Comparison of ENCODE assay signal across 12 cellular contexts in genomic region chr14:60051690-60052324, GRCh38. TPM values are rescaled to one million over a fixed set of nuclear protein-coding genes. Genes with fewer than 3 reads are reported as not detected.
DNase-seq lines count a peak whose midpoint lies in the region; ATAC-seq and TF ChIP-seq lines count a peak whose summit lies in the region.
"Had no signal": no experiment of that assay in that cellular context is flagged by ENCODE, and none has a peak within 500 bp of the region (broad histone marks: within the 10 kb centered on the region; RNA-seq: fewer than 3 reads in every experiment).

No MANE protein-coding gene starts in this region.

- peaks cover 5% of the 10 kb centered on the region for H3K27me3 Mint-ChIP-seq in activated CD4-positive, alpha-beta memory T cell treated with anti-CD3 and anti-CD28 coated beads for 36 hours
- H3K27me3 Mint-ChIP-seq in activated CD4-positive, alpha-beta memory T cell treated with anti-CD3 and anti-CD28 coated beads, Interleukin-2, amount 10 ng/mL, durations not matched to agents 7 days and 5 days = peaks cover 12% of the 10 kb centered on the region

- H3K27ac ChIP-seq in mammary epithelial cell (ENCODE audit: insufficient read depth, low read depth, low read length) = no peak overlapping the region
- H3K27ac ChIP-seq: neutrophil, RWPE1 had no signal

- no TSS peak for BruUV-seq in mammary epithelial cell (replicated peaks; lab: Mats Ljungman, UMichigan)

- no peaks in the 10 kb centered on the region for H3K9me3 ChIP-seq in mammary epithelial cell (replicated peaks; ENCODE audit: insufficient read depth, low read length)
- H3K9me3 ChIP-seq: MG63, neutrophil had no signal

- no peaks in the 10 kb centered on the region for H3K4me1 ChIP-seq in mammary epithelial cell (ENCODE audit: insufficient read depth, low read length)

- H3K4me3 ChIP-seq in Jurkat, Clone E6-1 (ENCODE audit: low read length) = no peak overlapping the region
- H3K4me3 ChIP-seq in cardiac fibroblast (replicated peaks in 1 of 2; ENCODE audit: low read depth in 2 of 2, low read length in 2 of 2) (no peak overlapping the region), skeletal muscle cell (ENCODE audit: low read depth, low read length) (peak overlapping the region; percentile 16), mammary epithelial cell (replicated peaks in 1 of 3; ENCODE audit: insufficient read depth in 1 of 3, low read depth in 2 of 3, low read length in 3 of 3) (no peak overlapping the region)
- H3K4me3 ChIP-seq: MG63 had no signal

- no peaks in the 10 kb centered on the region for H3K36me3 ChIP-seq in mammary epithelial cell (ENCODE audit: insufficient read depth, low read length)
- H3K36me3 ChIP-seq: MG63, neutrophil had no signal

- no peak overlapping the region for H3K9ac ChIP-seq in mammary epithelial cell (ENCODE audit: insufficient read depth, low read length)

- H3K4me1 Mint-ChIP-seq in activated CD4-positive, alpha-beta memory T cell treated with anti-CD3 and anti-CD28 coated beads for 36 hours (ENCODE audit: low read depth) = peaks cover 18% of the 10 kb centered on the region
- peaks cover 7% of the 10 kb centered on the region for H3K4me1 Mint-ChIP-seq in activated CD4-positive, alpha-beta memory T cell treated with anti-CD3 and anti-CD28 coated beads, Interleukin-2, amount 10 ng/mL, durations not matched to agents 7 days and 5 days

- H3K4me2 ChIP-seq in mammary epithelial cell (ENCODE audit: insufficient read depth, low read depth, low read length) = no peak overlapping the region

- dilution Hi-C loops in mammary epithelial cell (cut with HindIII; ENCODE audit: low sequenced_read_pairs) = no loop called here

- no peak for ATAC-seq in GM18870 (IDR thresholded peaks at IDR 0.05; ENCODE audit: unreplicated experiment)
- ATAC-seq: stimulated activated memory B cell treated with anti-CD40 and anti-IgM and Interleukin-4, amounts not matched to agents 10 μg/mL and 1 μg/mL and 100 μg/mL, for 72 hours had no signal

- TF ChIP-seq CTCF in cardiac fibroblast (IDR thresholded peaks at IDR 0.05; ENCODE audit: low read depth, low read length) = no peak
- TF ChIP-seq CTCF in mammary epithelial cell (conservative IDR thresholded peaks at IDR 0.05 in 1 of 2, IDR thresholded peaks at IDR 0.05 in 1 of 2; ENCODE audit: extremely low read depth in 1 of 2, insufficient read depth in 1 of 2, low read depth in 1 of 2, low read length in 2 of 2) = no peak

- H4K20me1 ChIP-seq in mammary epithelial cell (ENCODE audit: insufficient read depth, low read length) = no peaks in the 10 kb centered on the region

- H3K79me2 ChIP-seq in mammary epithelial cell (ENCODE audit: insufficient read depth, low read length) = no peaks in the 10 kb centered on the region

- no peaks in the 10 kb centered on the region for H3K36me3 Mint-ChIP-seq in activated CD4-positive, alpha-beta memory T cell treated with anti-CD3 and anti-CD28 coated beads for 36 hours
- no peaks in the 10 kb centered on the region for H3K36me3 Mint-ChIP-seq in activated CD4-positive, alpha-beta memory T cell treated with anti-CD3 and anti-CD28 coated beads, Interleukin-2, amount 10 ng/mL, durations not matched to agents 7 days and 5 days (ENCODE audit: low read depth)
- H3K36me3 Mint-ChIP-seq: stimulated activated memory B cell treated with anti-CD40 and anti-IgM and Interleukin-4, amounts not matched to agents 10 μg/mL and 1 μg/mL and 100 μg/mL, for 72 hours had no signal

- intact Hi-C loops in activated CD4-positive, alpha-beta memory T cell treated with anti-CD3 and anti-CD28 coated beads for 36 hours (cut with micrococcal nuclease) = no loop called here
- intact Hi-C loops in mammary epithelial cell (cut with micrococcal nuclease) = loop anchor here (10.0 kb wide), 1 partner anchor 417 kb away; no protein-coding TSS in a partner anchor

- H3K9me3 Mint-ChIP-seq in activated CD4-positive, alpha-beta memory T cell treated with anti-CD3 and anti-CD28 coated beads for 36 hours = no peaks in the 10 kb centered on the region
- H3K9me3 Mint-ChIP-seq in activated CD4-positive, alpha-beta memory T cell treated with anti-CD3 and anti-CD28 coated beads, Interleukin-2, amount 10 ng/mL, durations not matched to agents 7 days and 5 days = no peaks in the 10 kb centered on the region
- H3K9me3 Mint-ChIP-seq: stimulated activated memory B cell treated with anti-CD40 and anti-IgM and Interleukin-4, amounts not matched to agents 10 μg/mL and 1 μg/mL and 100 μg/mL, for 72 hours had no signal

- no peak overlapping the region for H3K4me3 Mint-ChIP-seq in activated CD4-positive, alpha-beta memory T cell treated with anti-CD3 and anti-CD28 coated beads for 36 hours
- H3K4me3 Mint-ChIP-seq in activated CD4-positive, alpha-beta memory T cell treated with anti-CD3 and anti-CD28 coated beads, Interleukin-2, amount 10 ng/mL, durations not matched to agents 7 days and 5 days = no peak overlapping the region
- H3K4me3 Mint-ChIP-seq: stimulated activated memory B cell treated with anti-CD40 and anti-IgM and Interleukin-4, amounts not matched to agents 10 μg/mL and 1 μg/mL and 100 μg/mL, for 72 hours had no signal

- DNase-seq in activated CD4-positive, alpha-beta memory T cell treated with anti-CD3 and anti-CD28 coated beads for 36 hours = peak; percentile 28
- DNase-seq in activated CD4-positive, alpha-beta memory T cell treated with anti-CD3 and anti-CD28 coated beads, Interleukin-2, amount 10 ng/mL, durations not matched to agents 7 days and 5 days = no peak
- peak; percentile 17 for DNase-seq in Jurkat, Clone E6-1 (ENCODE audit: low read depth, low spot score)
- peak; percentile 18 to 48 for DNase-seq in cardiac fibroblast (ENCODE audit: low read depth in 2 of 2)
- DNase-seq in skeletal muscle cell (ENCODE audit: low read depth) = no peak
- DNase-seq in mammary epithelial cell = no peak
- no peak for DNase-seq in DMS79 treated with DMSO at 0.1 percent for 48 hours (lab: John Stamatoyannopoulos, UW)
- DNase-seq: MG63 had no signal

- H3K27ac Mint-ChIP-seq in activated CD4-positive, alpha-beta memory T cell treated with anti-CD3 and anti-CD28 coated beads for 36 hours = no peak overlapping the region
- H3K27ac Mint-ChIP-seq in activated CD4-positive, alpha-beta memory T cell treated with anti-CD3 and anti-CD28 coated beads, Interleukin-2, amount 10 ng/mL, durations not matched to agents 7 days and 5 days = no peak overlapping the region
- H3K27ac Mint-ChIP-seq: stimulated activated memory B cell treated with anti-CD40 and anti-IgM and Interleukin-4, amounts not matched to agents 10 μg/mL and 1 μg/mL and 100 μg/mL, for 72 hours had no signal

- in situ Hi-C loops in mammary epithelial cell (cut with MboI; ENCODE audit: low sequenced_read_pairs in 2 of 2) = loop anchor here in 1 of 2 donors (25.0 kb wide), 1 partner anchor 510 kb away; no protein-coding TSS in a partner anchor

- H2AFZ ChIP-seq in mammary epithelial cell (ENCODE audit: low read depth, low read length) = no peak overlapping the region

- POLR2A ChIA-PET in activated CD4-positive, alpha-beta memory T cell treated with anti-CD3 and anti-CD28 coated beads for 36 hours (lab: Charles Lee) = no interaction called here
- POLR2A ChIA-PET in activated CD4-positive, alpha-beta memory T cell treated with anti-CD3 and anti-CD28 coated beads, Interleukin-2, amount 10 ng/mL, durations not matched to agents 7 days and 5 days (lab: Charles Lee) = no interaction called here

- CTCF ChIA-PET in activated CD4-positive, alpha-beta memory T cell treated with anti-CD3 and anti-CD28 coated beads for 36 hours (lab: Charles Lee) = no interaction called here
- CTCF ChIA-PET in activated CD4-positive, alpha-beta memory T cell treated with anti-CD3 and anti-CD28 coated beads, Interleukin-2, amount 10 ng/mL, durations not matched to agents 7 days and 5 days (lab: Charles Lee) = no interaction called here
- CTCF ChIA-PET in mammary epithelial cell (lab: Charles Lee; ENCODE audit: low non-redundant PET) = no interaction called here

- 81% methylated on average over 5 of the region's 5 CpGs for WGBS in mammary epithelial cell (ENCODE audit: low coverage, missing lambda C conversion rate)

- peaks cover 2% of the 10 kb centered on the region for H3K27me3 ChIP-seq in mammary epithelial cell (ENCODE audit: insufficient read depth, low read length)
- H3K27me3 ChIP-seq: MG63, neutrophil had no signal

RNA-seq across cellular contexts. Expression of gene PCNX4, which starts 39.9 kb away (rescaled TPM):
- 10 to 100 TPM; 26.3 to 26.9 TPM for total RNA-seq in activated CD4-positive, alpha-beta memory T cell treated with anti-CD3 and anti-CD28 coated beads for 36 hours
- 10 to 100 TPM; 32.6 to 34.7 TPM for total RNA-seq in activated CD4-positive, alpha-beta memory T cell treated with anti-CD3 and anti-CD28 coated beads, Interleukin-2, amount 10 ng/mL, durations not matched to agents 7 days and 5 days
- 41.3 TPM for polyA plus RNA-seq in Jurkat, Clone E6-1 (2012; ENCODE audit: insufficient read depth, insufficient read length)
- total RNA-seq in mammary epithelial cell = 100 to 1,000 TPM in 1 of 2 donors, 10 to 100 TPM in 1; 54.5 to 104 TPM
- polyA plus RNA-seq in mammary epithelial cell = 19.9 TPM
- polyA minus RNA-seq in mammary epithelial cell = 110 TPM

Comparison
In these comparisons a context has a peak if more than half of its experiments do, and no peak if none do; other contexts are left out.
1. DNase-seq: peak in activated CD4-positive, alpha-beta memory T cell treated with anti-CD3 and anti-CD28 coated beads for 36 hours (single experiment), Jurkat, Clone E6-1 (single experiment) and cardiac fibroblast (2 of 2); none in activated CD4-positive, alpha-beta memory T cell treated with anti-CD3 and anti-CD28 coated beads, Interleukin-2, amount 10 ng/mL, durations not matched to agents 7 days and 5 days (single experiment), skeletal muscle cell (single experiment), mammary epithelial cell (single experiment) and DMS79 treated with DMSO at 0.1 percent for 48 hours (single experiment).